23 cellular contexts compared by ENCODE assay signal in the genomic region with DNA sequence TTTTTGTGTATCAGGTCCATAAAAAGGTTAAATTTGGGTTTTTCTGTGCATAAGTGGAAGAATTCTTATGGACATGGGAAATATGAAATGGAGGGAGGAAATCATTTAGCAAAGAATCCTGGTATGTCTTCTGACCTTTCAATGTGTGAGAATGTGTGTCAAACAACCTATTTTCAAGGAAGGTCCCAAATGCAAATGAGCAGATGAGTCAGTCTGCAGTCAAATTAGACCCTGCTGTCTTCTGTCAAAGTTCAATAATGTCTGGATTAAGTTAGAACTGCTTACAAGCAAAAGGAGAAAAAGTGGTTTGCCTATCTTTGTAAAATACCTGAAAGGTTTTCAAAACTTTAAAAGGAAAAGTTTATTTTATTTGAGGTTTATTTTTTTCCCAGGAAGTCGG.
"Had no signal": no experiment of that assay in that cellular context is flagged by ENCODE, and none has a peak within 500 bp of the region (broad histone marks: within the 10 kb centered on the region; RNA-seq: fewer than 3 reads in every experiment).

No MANE protein-coding gene starts in this region.

- H3K4me1 Mint-ChIP-seq: activated B cell treated with CpG ODN at 0.5 μM for 24 hours; activated naive CD4-positive, alpha-beta T cell treated with anti-CD3 and anti-CD28 coated beads, Interleukin-2, amount 50 U/mL, for 24 hours; central memory CD8-positive, alpha-beta T cell; T-helper 17 cell had no signal

- H3K36me3 Mint-ChIP-seq: activated naive CD4-positive, alpha-beta T cell treated with anti-CD3 and anti-CD28 coated beads, Interleukin-2, amount 50 U/mL, for 24 hours; natural killer cell treated with Interleukin-12 subunit alpha and Interleukin-12 subunit beta and Interleukin-15 and Interleukin-18, amount 100 ng/mL, for 72 hours had no signal

- ATAC-seq: gastrocnemius medialis; left ventricle myocardium superior; natural killer cell treated with Interleukin-12 subunit alpha and Interleukin-12 subunit beta and Interleukin-15 and Interleukin-18, amount 100 ng/mL, for 72 hours; pancreas; psoas muscle; stimulated activated naive CD8-positive, alpha-beta T cell treated with anti-CD3 and anti-CD28 coated beads, Interleukin-15, Interleukin-2, amounts not matched to agents 100 U/mL and 50 U/mL, for 24 hours; T-helper 17 cell; upper lobe of right lung had no signal

- DNase-seq: activated B cell treated with CpG ODN at 0.5 μM for 24 hours; activated CD4-positive, alpha-beta memory T cell treated with anti-CD3 and anti-CD28 coated beads, Interleukin-2, amount 10 ng/mL, durations not matched to agents 7 days and 5 days; activated CD4-positive, alpha-beta T cell treated with anti-CD3 and anti-CD28 coated beads for 48 hours; activated gamma-delta T cell treated with Interleukin-2 at 50 U/mL for 16 hours; erythroblast; gastrocnemius medialis; head of caudate nucleus; hypothalamus; left ventricle myocardium superior; mammary epithelial cell; midbrain; pancreas; psoas muscle; stimulated activated CD4-positive, alpha-beta T cell treated with anti-CD3 and anti-CD28 coated beads, Interleukin-4, amount 100 ng/mL, for 4 hours; stimulated activated naive CD8-positive, alpha-beta T cell treated with anti-CD3 and anti-CD28 coated beads, Interleukin-15, Interleukin-2, amounts not matched to agents 100 U/mL and 50 U/mL, for 24 hours; substantia nigra; SW 1271; T-helper 17 cell; thyroid gland; upper lobe of right lung had no signal

- H3K9me3 Mint-ChIP-seq: activated B cell treated with CpG ODN at 0.5 μM for 24 hours; activated CD4-positive, alpha-beta memory T cell treated with anti-CD3 and anti-CD28 coated beads, Interleukin-2, amount 10 ng/mL, durations not matched to agents 7 days and 5 days; activated naive CD4-positive, alpha-beta T cell treated with anti-CD3 and anti-CD28 coated beads, Interleukin-2, amount 50 U/mL, for 24 hours; central memory CD8-positive, alpha-beta T cell; natural killer cell treated with Interleukin-12 subunit alpha and Interleukin-12 subunit beta and Interleukin-15 and Interleukin-18, amount 100 ng/mL, for 72 hours had no signal

- H3K4me3 Mint-ChIP-seq: activated B cell treated with CpG ODN at 0.5 μM for 24 hours; activated CD4-positive, alpha-beta memory T cell treated with anti-CD3 and anti-CD28 coated beads, Interleukin-2, amount 10 ng/mL, durations not matched to agents 7 days and 5 days; activated naive CD4-positive, alpha-beta T cell treated with anti-CD3 and anti-CD28 coated beads, Interleukin-2, amount 50 U/mL, for 24 hours; central memory CD8-positive, alpha-beta T cell; natural killer cell treated with Interleukin-12 subunit alpha and Interleukin-12 subunit beta and Interleukin-15 and Interleukin-18, amount 100 ng/mL, for 72 hours; T-helper 17 cell had no signal

- H3K27ac Mint-ChIP-seq: activated B cell treated with CpG ODN at 0.5 μM for 24 hours; activated CD4-positive, alpha-beta memory T cell treated with anti-CD3 and anti-CD28 coated beads, Interleukin-2, amount 10 ng/mL, durations not matched to agents 7 days and 5 days; activated naive CD4-positive, alpha-beta T cell treated with anti-CD3 and anti-CD28 coated beads, Interleukin-2, amount 50 U/mL, for 24 hours; natural killer cell treated with Interleukin-12 subunit alpha and Interleukin-12 subunit beta and Interleukin-15 and Interleukin-18, amount 100 ng/mL, for 72 hours; T-helper 17 cell had no signal
